Comparison of ENCODE assay signal across 22 cellular contexts in genomic region chr6:106005954-106006353, GRCh38.
"Had no signal": no experiment of that assay in that cellular context is flagged by ENCODE, and none has a peak within 500 bp of the region (broad histone marks: within the 10 kb centered on the region; RNA-seq: fewer than 3 reads in every experiment).

No MANE protein-coding gene starts in this region.

- H3K4me1 Mint-ChIP-seq: mesothelial cell of epicardium; nephron; stimulated activated memory B cell treated with anti-CD40 and anti-IgM and Interleukin-4, amounts not matched to agents 10 μg/mL and 1 μg/mL and 100 μg/mL, for 72 hours had no signal

- H3K27ac ChIP-seq: lower lobe of right lung, spleen, tibial artery, VCaP had no signal

- H3K36me3 ChIP-seq: lower lobe of right lung, spleen, tibial artery, uterus had no signal

- DNase-seq: activated CD4-positive, alpha-beta T cell treated with anti-CD3 and anti-CD28 coated beads for 1 hour; activated CD4-positive, alpha-beta T cell treated with anti-CD3 and anti-CD28 coated beads, Interleukin-2, amount 50 U/mL, for 4 hours; activated gamma-delta T cell; dermis blood vessel endothelial cell; effector memory CD4-positive, alpha-beta T cell; foreskin melanocyte; hypothalamus; islet precursor cell; lower lobe of right lung; nucleus accumbens; retina; spleen; stimulated activated CD4-positive, alpha-beta T cell treated with anti-CD3 and anti-CD28 coated beads, Interleukin-4, amount 100 ng/mL, for 4 hours; T-helper 1 cell; T1000; tibial artery; uterus had no signal

- H3K4me3 ChIP-seq: lower lobe of right lung, spleen, tibial artery, uterus had no signal

- H3K4me1 ChIP-seq: spleen, tibial artery, uterus had no signal

- H3K4me3 Mint-ChIP-seq: mesothelial cell of epicardium; nephron; stimulated activated memory B cell treated with anti-CD40 and anti-IgM and Interleukin-4, amounts not matched to agents 10 μg/mL and 1 μg/mL and 100 μg/mL, for 72 hours had no signal

- H3K36me3 Mint-ChIP-seq: activated naive CD4-positive, alpha-beta T cell treated with anti-CD3 and anti-CD28 coated beads, Interleukin-2, amount 50 U/mL, for 72 hours; mesothelial cell of epicardium; stimulated activated memory B cell treated with anti-CD40 and anti-IgM and Interleukin-4, amounts not matched to agents 10 μg/mL and 1 μg/mL and 100 μg/mL, for 72 hours had no signal

- H3K27me3 ChIP-seq: uterus had no signal

- H3K9me3 ChIP-seq: lower lobe of right lung, spleen, tibial artery, uterus had no signal

- H3K9me3 Mint-ChIP-seq: activated naive CD4-positive, alpha-beta T cell treated with anti-CD3 and anti-CD28 coated beads, Interleukin-2, amount 50 U/mL, for 72 hours; mesothelial cell of epicardium; nephron; stimulated activated memory B cell treated with anti-CD40 and anti-IgM and Interleukin-4, amounts not matched to agents 10 μg/mL and 1 μg/mL and 100 μg/mL, for 72 hours had no signal

- H3K27ac Mint-ChIP-seq: activated naive CD4-positive, alpha-beta T cell treated with anti-CD3 and anti-CD28 coated beads, Interleukin-2, amount 50 U/mL, for 72 hours; mesothelial cell of epicardium; nephron; stimulated activated memory B cell treated with anti-CD40 and anti-IgM and Interleukin-4, amounts not matched to agents 10 μg/mL and 1 μg/mL and 100 μg/mL, for 72 hours had no signal
